7 cellular contexts compared by ENCODE assay signal in the genomic region with DNA sequence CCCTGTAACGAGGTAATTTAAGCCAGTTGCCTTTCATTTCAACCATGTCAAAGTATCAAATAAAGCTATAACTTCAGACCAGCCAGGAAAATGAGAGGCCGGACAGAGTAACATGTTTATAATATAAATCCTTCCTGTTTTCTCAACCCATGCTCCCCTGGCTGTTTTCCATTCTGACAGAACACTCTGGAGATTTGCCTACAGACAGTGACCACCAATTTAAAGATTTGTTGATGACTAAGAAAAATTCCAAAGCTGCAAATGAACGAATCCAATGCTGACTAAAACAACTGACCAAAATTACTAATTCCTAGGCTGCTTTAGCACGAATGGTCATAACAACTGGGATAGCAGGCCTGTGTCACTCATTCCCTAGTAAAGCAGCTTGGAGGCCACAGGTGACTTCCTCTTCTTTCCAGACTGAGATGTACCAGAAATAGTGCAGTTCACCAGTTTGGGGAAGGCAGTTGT.
DNase-seq lines count a peak whose midpoint lies in the region; ATAC-seq, FAIRE-seq and TF ChIP-seq lines count a peak whose summit lies in the region.

No MANE protein-coding gene starts in this region.

- FAIRE-seq in HTR-8/SVneo (lab: Jason Lieb, UNC), result no peak

- H3K4me3 ChIP-seq in astrocyte of the spinal cord (ENCODE audit: low read depth, low read length), result no peak overlapping the region
- no peak overlapping the region for H3K4me3 ChIP-seq in thyroid gland (replicated peaks in 1 of 3)

- TF ChIP-seq CTCF in astrocyte of the spinal cord (IDR thresholded peaks at IDR 0.05; ENCODE audit: low read depth, low read length), result no peak
- TF ChIP-seq CTCF in thyroid gland (IDR thresholded peaks at IDR 0.05), result no peak

- peaks cover 41 to 64% of the 10 kb centered on the region in 2 donors for H3K4me1 ChIP-seq in thyroid gland

- 34 to 35% methylated on average over 4 of the region's 4 CpGs for WGBS in thyroid gland, 2 donors

- in situ Hi-C loops in astrocyte of the spinal cord (cut with HindIII; ENCODE audit: low sequenced_read_pairs), result no loop called here

- intact Hi-C loops in thyroid gland (cut with DNase I), result no loop called here

- ATAC-seq in HG03135 (IDR thresholded peaks at IDR 0.05; ENCODE audit: unreplicated experiment), result no peak

- no peaks in the 10 kb centered on the region for H3K27me3 ChIP-seq in thyroid gland

- peak overlapping the region; percentile 87 to 96 (median 93) for H3K27ac ChIP-seq in thyroid gland

- TF ChIP-seq POLR2A in thyroid gland (IDR thresholded peaks at IDR 0.05) (no peak), erythroblast (IDR thresholded peaks at IDR 0.05; ENCODE audit: low read length) (no peak)

- no peaks in the 10 kb centered on the region for H3K36me3 ChIP-seq in thyroid gland

- DNase-seq in HTR-8/SVneo (ENCODE audit: insufficient read length, low spot score) (peak; percentile 53), astrocyte of the spinal cord (ENCODE audit: low read depth, low spot score) (peak; percentile 96), kidney glomerular epithelial cell (lab: John Stamatoyannopoulos, UW) (peak; percentile 90), thyroid gland (no peak), anterior cingulate cortex (lab: John Stamatoyannopoulos, UW) (no peak), erythroblast (lab: John Stamatoyannopoulos, UW) (no peak)

- no peaks in the 10 kb centered on the region for H3K9me3 ChIP-seq in thyroid gland

Comparison
In these comparisons a context has a peak if more than half of its experiments do, and no peak if none do; other contexts are left out.
1. DNase-seq: peak in HTR-8/SVneo (single experiment), astrocyte of the spinal cord (single experiment) and kidney glomerular epithelial cell (single experiment); none in thyroid gland (0 of 2), anterior cingulate cortex (0 of 58) and erythroblast (0 of 2).